In genomic region chr14:21088687-21089086, GRCh38 we compare ENCODE assay signal across 17 cellular contexts. TPM values are rescaled to one million over a fixed set of nuclear protein-coding genes. Genes with fewer than 3 reads are reported as not detected.
DNase-seq lines count a peak whose midpoint lies in the region; ATAC-seq and TF ChIP-seq lines count a peak whose summit lies in the region.
"Had no signal": no experiment of that assay in that cellular context is flagged by ENCODE, and none has a peak within 500 bp of the region (broad histone marks: within the 10 kb centered on the region; RNA-seq: fewer than 3 reads in every experiment).

No MANE protein-coding gene starts in this region.

- H3K4me3 Mint-ChIP-seq in activated naive CD4-positive, alpha-beta T cell treated with anti-CD3 and anti-CD28 coated beads, Interleukin-2, amount 50 U/mL, for 24 hours: no peak overlapping the region
- H3K4me3 Mint-ChIP-seq in activated naive CD4-positive, alpha-beta T cell treated with anti-CD3 and anti-CD28 coated beads for 36 hours: no peak overlapping the region
- H3K4me3 Mint-ChIP-seq in T-helper 17 cell (peak overlapping the region; percentile 52), immature natural killer cell (no peak overlapping the region)
- H3K4me3 Mint-ChIP-seq: nephron had no signal

- no peak for DNase-seq in activated naive CD4-positive, alpha-beta T cell treated with anti-CD3 and anti-CD28 coated beads for 36 hours
- no peak for DNase-seq in T-helper 17 cell
- no peak for DNase-seq in immature natural killer cell
- DNase-seq in spleen: no peak
- DNase-seq in NCI-H2196 treated with DMSO at 0.1 percent for 48 hours (lab: John Stamatoyannopoulos, UW; ENCODE audit: unreplicated experiment): no peak
- DNase-seq in NCI-H1048 (lab: John Stamatoyannopoulos, UW): no peak
- no peak for DNase-seq in dorsolateral prefrontal cortex
- DNase-seq: activated CD4-positive, CD25-positive, alpha-beta regulatory T cell; activated naive CD4-positive, alpha-beta T cell treated with Interleukin-2 at 50 U/mL for 16 hours; GF-D8; left lung; NCI-H226; NK-92 treated with Interleukin-12 subunit alpha and Interleukin-12 subunit beta, amount 100 ng/mL, for 24 hours had no signal

- CTCF ChIA-PET in activated naive CD4-positive, alpha-beta T cell treated with anti-CD3 and anti-CD28 coated beads for 36 hours (lab: Charles Lee): interaction anchor here (0.7 to 8.6 kb wide), 11 partner anchors 11 to 230 kb away, joined by 3 to 111 read pairs (median 4); partner anchors contain the start of gene ARHGEF40

- peaks cover 30% of the 10 kb centered on the region for H3K4me1 Mint-ChIP-seq in activated naive CD4-positive, alpha-beta T cell treated with anti-CD3 and anti-CD28 coated beads, Interleukin-2, amount 50 U/mL, for 24 hours
- H3K4me1 Mint-ChIP-seq in activated naive CD4-positive, alpha-beta T cell treated with anti-CD3 and anti-CD28 coated beads for 36 hours (ENCODE audit: low read depth): peaks cover 18% of the 10 kb centered on the region
- H3K4me1 Mint-ChIP-seq in T-helper 17 cell (peaks cover 40% of the 10 kb centered on the region), immature natural killer cell (peaks cover 25 to 26% of the 10 kb centered on the region in 2 donors)

- H3K4me1 ChIP-seq in spleen: peaks cover 12 to 88% (median 55%) of the 10 kb centered on the region in 6 donors

- no peaks in the 10 kb centered on the region for H3K27me3 ChIP-seq in spleen (replicated peaks in 1 of 7)
- no peaks in the 10 kb centered on the region for H3K27me3 ChIP-seq in dorsolateral prefrontal cortex
- H3K27me3 ChIP-seq: left lung had no signal

- peak overlapping the region; percentile 52 for H3K27ac Mint-ChIP-seq in activated naive CD4-positive, alpha-beta T cell treated with anti-CD3 and anti-CD28 coated beads, Interleukin-2, amount 50 U/mL, for 24 hours
- H3K27ac Mint-ChIP-seq in activated naive CD4-positive, alpha-beta T cell treated with anti-CD3 and anti-CD28 coated beads for 36 hours: no peak overlapping the region
- H3K27ac Mint-ChIP-seq in T-helper 17 cell (peak overlapping the region; percentile 99), immature natural killer cell (peak overlapping the region in 5 of 6 donors; percentile 9 to 80 (median 56))

- ATAC-seq in T-helper 17 cell: no peak
- ATAC-seq: left lung had no signal

- H3K27ac ChIP-seq in spleen (peak overlapping the region in 5 of 8 donors; percentile 15 to 89 (median 61)), dorsolateral prefrontal cortex (no peak overlapping the region)
- H3K27ac ChIP-seq: KMS-11 had no signal

- no peak overlapping the region for H3K4me3 ChIP-seq in spleen
- no peak overlapping the region for H3K4me3 ChIP-seq in dorsolateral prefrontal cortex
- H3K4me3 ChIP-seq: left lung had no signal

- peaks cover 0 to 93% (median 8%) of the 10 kb centered on the region in 6 donors for H3K36me3 ChIP-seq in spleen

- H3K9me3 Mint-ChIP-seq in activated naive CD4-positive, alpha-beta T cell treated with anti-CD3 and anti-CD28 coated beads, Interleukin-2, amount 50 U/mL, for 24 hours: no peaks in the 10 kb centered on the region
- no peaks in the 10 kb centered on the region for H3K9me3 Mint-ChIP-seq in activated naive CD4-positive, alpha-beta T cell treated with anti-CD3 and anti-CD28 coated beads for 36 hours
- H3K9me3 Mint-ChIP-seq in immature natural killer cell: no peaks in the 10 kb centered on the region
- H3K9me3 Mint-ChIP-seq: nephron had no signal

- TF ChIP-seq POLR2A in spleen (IDR thresholded peaks at IDR 0.05): no peak

- TF ChIP-seq CTCF in spleen (IDR thresholded peaks at IDR 0.05 in 8 of 11, conservative IDR thresholded peaks at IDR 0.05 in 3 of 11): no peak
- no peak for TF ChIP-seq CTCF in dorsolateral prefrontal cortex (IDR thresholded peaks at IDR 0.05 in 54 of 56, conservative IDR thresholded peaks at IDR 0.05 in 2 of 56; ENCODE audit: low read depth in 1 of 56, partially characterized antibody in 56 of 56)

- H3K36me3 Mint-ChIP-seq in activated naive CD4-positive, alpha-beta T cell treated with anti-CD3 and anti-CD28 coated beads, Interleukin-2, amount 50 U/mL, for 24 hours: peaks cover 1% of the 10 kb centered on the region
- H3K36me3 Mint-ChIP-seq in activated naive CD4-positive, alpha-beta T cell treated with anti-CD3 and anti-CD28 coated beads for 36 hours (ENCODE audit: low read depth): no peaks in the 10 kb centered on the region
- H3K36me3 Mint-ChIP-seq in T-helper 17 cell (ENCODE audit: low read depth) (peaks cover 4% of the 10 kb centered on the region), immature natural killer cell (no peaks in the 10 kb centered on the region)

- WGBS in spleen, 5 donors: 63 to 80% (median 67%) methylated on average over 4 of the region's 4 CpGs

- intact Hi-C loops in activated naive CD4-positive, alpha-beta T cell treated with anti-CD3 and anti-CD28 coated beads for 36 hours (cut with micrococcal nuclease): no loop called here
- intact Hi-C loops in spleen (cut with DNase I; ENCODE audit: low total_unique reads): no loop called here
- intact Hi-C loops in dorsolateral prefrontal cortex (cut with DNase I): loop anchor here in 1 of 2 donors (10.0 kb wide), 1 partner anchor 464 kb away; no protein-coding TSS in a partner anchor

- H3K9me3 ChIP-seq in T-helper 17 cell (ENCODE audit: control insufficient read depth, low read length, poor library complexity, severe bottlenecking) (no peaks in the 10 kb centered on the region), spleen (no peaks in the 10 kb centered on the region)
- H3K9me3 ChIP-seq: left lung had no signal

- H3K27me3 Mint-ChIP-seq in activated naive CD4-positive, alpha-beta T cell treated with anti-CD3 and anti-CD28 coated beads, Interleukin-2, amount 50 U/mL, for 24 hours: no peaks in the 10 kb centered on the region
- H3K27me3 Mint-ChIP-seq in activated naive CD4-positive, alpha-beta T cell treated with anti-CD3 and anti-CD28 coated beads for 36 hours (ENCODE audit: low read depth): no peaks in the 10 kb centered on the region
- no peaks in the 10 kb centered on the region for H3K27me3 Mint-ChIP-seq in T-helper 17 cell
- peaks cover 3 to 13% (median 8%) of the 10 kb centered on the region in 3 donors for H3K27me3 Mint-ChIP-seq in immature natural killer cell (ENCODE audit: low read depth in 3 of 3)

RNA-seq across cellular contexts. Expression of gene ZNF219, which starts 9.8 kb away (rescaled TPM):
- total RNA-seq in activated naive CD4-positive, alpha-beta T cell treated with anti-CD3 and anti-CD28 coated beads for 36 hours: 1 to 10 TPM; 8.3 to 9.2 TPM
- total RNA-seq in T-helper 17 cell: 10 to 100 TPM; 13.8 to 20.6 TPM
- polyA plus RNA-seq in immature natural killer cell: 1 to 10 TPM in 2 of 3 donors, under 1 TPM in 1; 0.88 to 3.3 (median 1.8) TPM
- total RNA-seq in spleen: 10 to 100 TPM; 10.7 to 26.7 (median 16.6) TPM
- 10 to 100 TPM in 1 of 3 donors, 1 to 10 TPM in 2; 5.5 to 11.8 (median 5.5) TPM for polyA plus RNA-seq in spleen
- 10 to 100 TPM; 12.5 to 59.8 (median 25.2) TPM for total RNA-seq in dorsolateral prefrontal cortex

RNA-seq across cellular contexts. Expression of gene TMEM253, which starts 12.2 kb away (rescaled TPM):
- total RNA-seq in activated naive CD4-positive, alpha-beta T cell treated with anti-CD3 and anti-CD28 coated beads for 36 hours: not detected
- total RNA-seq in T-helper 17 cell (1 to 10 TPM in 1 of 2 donors, not detected in 1; 1.3 TPM), spleen (1 to 10 TPM in 1 of 7 donors, under 1 TPM in 1, not detected in 5; 0.57 to 1.5 TPM), dorsolateral prefrontal cortex (1 to 10 TPM in 14 of 120 experiments, under 1 TPM in 40, not detected in 66; 0.30 to 5.4 (median 0.64) TPM)
- polyA plus RNA-seq in immature natural killer cell (not detected), spleen (under 1 TPM; 0.11 to 0.29 (median 0.15) TPM)

RNA-seq across cellular contexts. Expression of gene ARHGEF40, which starts 18.6 kb away (rescaled TPM):
- total RNA-seq in activated naive CD4-positive, alpha-beta T cell treated with anti-CD3 and anti-CD28 coated beads for 36 hours: not detected
- total RNA-seq in T-helper 17 cell (10 to 100 TPM; 12.0 to 17.3 TPM), spleen (100 to 1,000 TPM in 4 of 7 donors, 10 to 100 TPM in 3; 57.0 to 151 (median 102) TPM), dorsolateral prefrontal cortex (10 to 100 TPM; 14.5 to 65.9 (median 29.4) TPM)
- polyA plus RNA-seq in immature natural killer cell (under 1 TPM in 2 of 3 donors, not detected in 1; 0.23 to 0.35 TPM), spleen (10 to 100 TPM in 2 of 3 donors, 1 to 10 TPM in 1; 9.8 to 47.1 (median 17.7) TPM)

RNA-seq across cellular contexts. Expression of gene RNASE8, which starts 31.1 kb away (rescaled TPM):
- not detected for total RNA-seq in activated naive CD4-positive, alpha-beta T cell treated with anti-CD3 and anti-CD28 coated beads for 36 hours
- not detected for total RNA-seq in T-helper 17 cell
- not detected for polyA plus RNA-seq in immature natural killer cell
- total RNA-seq in spleen: not detected
- not detected for polyA plus RNA-seq in spleen
- total RNA-seq in dorsolateral prefrontal cortex: not detected
- total RNA-seq: left lung, subcutaneous adipose tissue had no signal

RNA-seq across cellular contexts. Expression of gene RNASE7, which starts 46.5 kb away (rescaled TPM):
- not detected for total RNA-seq in activated naive CD4-positive, alpha-beta T cell treated with anti-CD3 and anti-CD28 coated beads for 36 hours
- not detected for total RNA-seq in T-helper 17 cell
- not detected for polyA plus RNA-seq in immature natural killer cell
- not detected for total RNA-seq in spleen
- polyA plus RNA-seq in spleen: not detected
- under 1 TPM in 2 of 120 experiments, not detected in 118; 0.53 to 0.96 TPM for total RNA-seq in dorsolateral prefrontal cortex
- total RNA-seq: left lung, subcutaneous adipose tissue had no signal

Comparison
In these comparisons a context has a peak if more than half of its experiments do, and no peak if none do; other contexts are left out.
1. H3K27ac ChIP-seq: peak in spleen (5 of 8); none in dorsolateral prefrontal cortex (0 of 59).
2. RNA of gene ARHGEF40, which starts 18.6 kb away (total RNA-seq): 57.0 to 151 TPM in spleen, 14.5 to 65.9 TPM in dorsolateral prefrontal cortex and 12.0 to 17.3 TPM in T-helper 17 cell; not detected in activated naive CD4-positive, alpha-beta T cell treated with anti-CD3 and anti-CD28 coated beads for 36 hours; every median in the first group is over 10 times any median in the second.